ENCODE assay signal across 11 cellular contexts in genomic region chr20:38139919-38140753, GRCh38. TPM values are rescaled to one million over a fixed set of nuclear protein-coding genes. Genes with fewer than 3 reads are reported as not detected.
DNase-seq lines count a peak whose midpoint lies in the region; ATAC-seq and TF ChIP-seq lines count a peak whose summit lies in the region.
"Had no signal": no experiment of that assay in that cellular context is flagged by ENCODE, and none has a peak within 500 bp of the region (broad histone marks: within the 10 kb centered on the region; RNA-seq: fewer than 3 reads in every experiment).

No MANE protein-coding gene starts in this region.

- no peak overlapping the region for H3K4me3 ChIP-seq in choroid plexus epithelial cell (ENCODE audit: low read depth, low read length)
- no peak overlapping the region for H3K4me3 ChIP-seq in ascending aorta
- H3K4me3 ChIP-seq: GM23248 had no signal

- intact Hi-C loops in ascending aorta (cut with DNase I), result no loop called here

- H3K9me3 Mint-ChIP-seq in neural crest cell, result no peaks in the 10 kb centered on the region
- H3K9me3 Mint-ChIP-seq in activated CD8-positive, alpha-beta T cell treated with anti-CD3 and anti-CD28 coated beads, Interleukin-2, amount 10 ng/mL, durations not matched to agents 7 days and 5 days (ENCODE audit: insufficient read depth), result no peaks in the 10 kb centered on the region
- H3K9me3 Mint-ChIP-seq: activated CD4-positive, alpha-beta memory T cell treated with anti-CD3 and anti-CD28 coated beads for 36 hours had no signal

- peaks cover 73 to 74% of the 10 kb centered on the region in 2 donors for H3K36me3 ChIP-seq in ascending aorta

- DNase-seq in ELR (ENCODE audit: low read depth), result peak; percentile 73
- DNase-seq in NCI-H510A (lab: John Stamatoyannopoulos, UW), result peak; percentile 22
- DNase-seq in choroid plexus epithelial cell (ENCODE audit: low read depth), result peak; percentile 77
- no peak for DNase-seq in neural crest cell (ENCODE audit: low read depth, low spot score)
- no peak for DNase-seq in effector CD8-positive, alpha-beta T cell (lab: John Stamatoyannopoulos, UW)
- DNase-seq in epidermal melanocyte (ENCODE audit: insufficient read length, low spot score), result no peak
- no peak for DNase-seq in ascending aorta (ENCODE audit: low spot score in 2 of 2)
- no peak for DNase-seq in activated CD8-positive, alpha-beta T cell treated with anti-CD3 and anti-CD28 coated beads, Interleukin-2, amount 10 ng/mL, durations not matched to agents 7 days and 5 days
- DNase-seq: activated CD4-positive, alpha-beta memory T cell treated with anti-CD3 and anti-CD28 coated beads for 36 hours had no signal

- peak overlapping the region in 1 of 2 donors; percentile 6 for H3K27ac ChIP-seq in ascending aorta
- H3K27ac ChIP-seq: GM23248 had no signal

- no peaks in the 10 kb centered on the region for H3K27me3 ChIP-seq in ascending aorta

- H3K9me3 ChIP-seq in ascending aorta, result no peaks in the 10 kb centered on the region

- H3K27ac Mint-ChIP-seq in neural crest cell (ENCODE audit: unreplicated experiment), result peak overlapping the region; percentile 86
- no peak overlapping the region for H3K27ac Mint-ChIP-seq in activated CD8-positive, alpha-beta T cell treated with anti-CD3 and anti-CD28 coated beads, Interleukin-2, amount 10 ng/mL, durations not matched to agents 7 days and 5 days
- H3K27ac Mint-ChIP-seq: activated CD4-positive, alpha-beta memory T cell treated with anti-CD3 and anti-CD28 coated beads for 36 hours; progenitor cell of endocrine pancreas had no signal

- no peaks in the 10 kb centered on the region for H3K36me3 Mint-ChIP-seq in neural crest cell (ENCODE audit: low read depth)
- H3K36me3 Mint-ChIP-seq in activated CD8-positive, alpha-beta T cell treated with anti-CD3 and anti-CD28 coated beads, Interleukin-2, amount 10 ng/mL, durations not matched to agents 7 days and 5 days (ENCODE audit: low read depth), result no peaks in the 10 kb centered on the region
- H3K36me3 Mint-ChIP-seq: activated CD4-positive, alpha-beta memory T cell treated with anti-CD3 and anti-CD28 coated beads for 36 hours had no signal

- POLR2A ChIA-PET in activated CD8-positive, alpha-beta T cell treated with anti-CD3 and anti-CD28 coated beads, Interleukin-2, amount 10 ng/mL, durations not matched to agents 7 days and 5 days (lab: Charles Lee), result no interaction called here

- TF ChIP-seq CTCF in choroid plexus epithelial cell (conservative IDR thresholded peaks at IDR 0.05; ENCODE audit: low read depth, low read length) (no peak), neural crest cell (conservative IDR thresholded peaks at IDR 0.05) (no peak), ascending aorta (IDR thresholded peaks at IDR 0.05) (no peak)

- no peaks in the 10 kb centered on the region for H3K27me3 Mint-ChIP-seq in neural crest cell (ENCODE audit: low read depth)
- H3K27me3 Mint-ChIP-seq in activated CD8-positive, alpha-beta T cell treated with anti-CD3 and anti-CD28 coated beads, Interleukin-2, amount 10 ng/mL, durations not matched to agents 7 days and 5 days (ENCODE audit: low read depth), result no peaks in the 10 kb centered on the region
- H3K27me3 Mint-ChIP-seq: activated CD4-positive, alpha-beta memory T cell treated with anti-CD3 and anti-CD28 coated beads for 36 hours had no signal

- CTCF ChIA-PET in activated CD8-positive, alpha-beta T cell treated with anti-CD3 and anti-CD28 coated beads, Interleukin-2, amount 10 ng/mL, durations not matched to agents 7 days and 5 days (lab: Charles Lee), result interaction anchor here (1.8 kb wide), 1 partner anchor 83 kb away, joined by 3 read pairs; no protein-coding TSS in a partner anchor

- no peak for ATAC-seq in activated CD8-positive, alpha-beta T cell treated with anti-CD3 and anti-CD28 coated beads, Interleukin-2, amount 10 ng/mL, durations not matched to agents 7 days and 5 days

- peaks cover 10 to 18% of the 10 kb centered on the region in 2 donors for H3K4me1 ChIP-seq in ascending aorta

- H3K4me3 Mint-ChIP-seq in neural crest cell, result peak overlapping the region; percentile 31
- no peak overlapping the region for H3K4me3 Mint-ChIP-seq in activated CD8-positive, alpha-beta T cell treated with anti-CD3 and anti-CD28 coated beads, Interleukin-2, amount 10 ng/mL, durations not matched to agents 7 days and 5 days
- H3K4me3 Mint-ChIP-seq: activated CD4-positive, alpha-beta memory T cell treated with anti-CD3 and anti-CD28 coated beads for 36 hours had no signal

- peaks cover 58% of the 10 kb centered on the region for H3K4me1 Mint-ChIP-seq in neural crest cell
- H3K4me1 Mint-ChIP-seq in activated CD8-positive, alpha-beta T cell treated with anti-CD3 and anti-CD28 coated beads, Interleukin-2, amount 10 ng/mL, durations not matched to agents 7 days and 5 days (ENCODE audit: low read depth), result peaks cover 5% of the 10 kb centered on the region

RNA-seq across cellular contexts. Expression of gene TGM2, which starts 24.9 kb away (rescaled TPM):
- total RNA-seq in neural crest cell (1.2 and 1.4 TPM in 2 replicates), ascending aorta (529 TPM)
- total RNA-seq in activated CD8-positive, alpha-beta T cell treated with anti-CD3 and anti-CD28 coated beads, Interleukin-2, amount 10 ng/mL, durations not matched to agents 7 days and 5 days, result under 1 TPM; 0.31 to 0.34 TPM
- total RNA-seq: activated CD4-positive, alpha-beta memory T cell treated with anti-CD3 and anti-CD28 coated beads for 36 hours had no signal

Comparison
In these comparisons a context has a peak if more than half of its experiments do, and no peak if none do; other contexts are left out.
1. DNase-seq: peak in ELR (single experiment), NCI-H510A (single experiment) and choroid plexus epithelial cell (single experiment); none in neural crest cell (single experiment), effector CD8-positive, alpha-beta T cell (single experiment), epidermal melanocyte (single experiment), ascending aorta (0 of 2) and activated CD8-positive, alpha-beta T cell treated with anti-CD3 and anti-CD28 coated beads, Interleukin-2, amount 10 ng/mL, durations not matched to agents 7 days and 5 days (single experiment).
2. RNA of gene TGM2, which starts 24.9 kb away (total RNA-seq): 529 TPM in ascending aorta (single experiment); 1.2 to 1.4 TPM in neural crest cell and 0.31 to 0.34 TPM in activated CD8-positive, alpha-beta T cell treated with anti-CD3 and anti-CD28 coated beads, Interleukin-2, amount 10 ng/mL, durations not matched to agents 7 days and 5 days; every median in the first group is over 100 times any median in the second.